ENCODE assay signal across 20 cellular contexts in the genomic region with DNA sequence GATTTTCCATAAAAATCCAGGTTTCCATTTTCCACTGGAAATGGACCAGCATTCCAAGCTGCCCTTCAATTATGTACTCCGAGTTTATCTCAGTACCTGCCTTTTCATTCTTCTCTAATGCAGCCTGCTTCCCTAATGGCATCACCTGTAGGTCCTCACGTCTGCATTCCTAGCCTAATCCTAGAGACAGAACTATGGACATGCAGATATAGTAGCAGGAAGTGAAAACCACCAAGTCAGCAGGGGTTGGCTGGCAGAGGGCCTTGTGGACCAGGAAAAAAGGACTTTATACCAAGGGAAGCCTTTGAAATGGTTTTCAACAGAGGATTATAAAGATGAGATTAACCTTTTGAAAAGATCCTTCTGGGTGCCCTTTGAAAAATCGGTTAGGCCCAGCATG.
"Had no signal": no experiment of that assay in that cellular context is flagged by ENCODE, and none has a peak within 500 bp of the region (broad histone marks: within the 10 kb centered on the region; RNA-seq: fewer than 3 reads in every experiment).

No MANE protein-coding gene starts in this region.

- H3K36me3 Mint-ChIP-seq: activated naive CD8-positive, alpha-beta T cell treated with anti-CD3 and anti-CD28 coated beads, Interleukin-2, amount 10 ng/mL, durations not matched to agents 7 days and 5 days had no signal

- H3K4me1 ChIP-seq: gastroesophageal sphincter, left lung, prostate gland, right lobe of liver, upper lobe of right lung had no signal

- H3K27ac Mint-ChIP-seq: activated CD4-positive, alpha-beta memory T cell treated with anti-CD3 and anti-CD28 coated beads for 36 hours; activated CD4-positive, alpha-beta T cell treated with anti-CD3 and anti-CD28 coated beads for 36 hours; activated naive CD8-positive, alpha-beta T cell treated with anti-CD3 and anti-CD28 coated beads, Interleukin-2, amount 10 ng/mL, durations not matched to agents 7 days and 5 days; activated T-helper 17 cell treated with anti-CD3 and anti-CD28 coated beads, Interleukin-2, amount 50 U/mL, for 72 hours; naive B cell; stimulated activated naive B cell treated with anti-CD40 and anti-IgM and Interleukin-4, amounts not matched to agents 10 μg/mL and 1 μg/mL and 100 μg/mL, for 72 hours had no signal

- H3K27ac ChIP-seq: brain microvascular endothelial cell, gastroesophageal sphincter, left lung, prostate gland, right lobe of liver, SK-N-MC, thoracic aorta, upper lobe of right lung had no signal

- H3K4me3 Mint-ChIP-seq: activated CD4-positive, alpha-beta memory T cell treated with anti-CD3 and anti-CD28 coated beads for 36 hours; activated CD4-positive, alpha-beta T cell treated with anti-CD3 and anti-CD28 coated beads for 36 hours; activated naive CD8-positive, alpha-beta T cell treated with anti-CD3 and anti-CD28 coated beads, Interleukin-2, amount 10 ng/mL, durations not matched to agents 7 days and 5 days; activated T-helper 17 cell treated with anti-CD3 and anti-CD28 coated beads, Interleukin-2, amount 50 U/mL, for 72 hours; naive B cell; neural crest cell; stimulated activated naive B cell treated with anti-CD40 and anti-IgM and Interleukin-4, amounts not matched to agents 10 μg/mL and 1 μg/mL and 100 μg/mL, for 72 hours had no signal

- H3K4me3 ChIP-seq: gastroesophageal sphincter, left lung, mucosa of descending colon, prostate gland, right lobe of liver, SK-N-MC, thoracic aorta, upper lobe of right lung had no signal

- H3K27me3 ChIP-seq: brain microvascular endothelial cell, gastroesophageal sphincter, left lung, right lobe of liver, upper lobe of right lung had no signal

- H3K9me3 Mint-ChIP-seq: activated CD4-positive, alpha-beta memory T cell treated with anti-CD3 and anti-CD28 coated beads for 36 hours; activated naive CD8-positive, alpha-beta T cell treated with anti-CD3 and anti-CD28 coated beads, Interleukin-2, amount 10 ng/mL, durations not matched to agents 7 days and 5 days; activated T-helper 17 cell treated with anti-CD3 and anti-CD28 coated beads, Interleukin-2, amount 50 U/mL, for 72 hours; neural crest cell had no signal

- ATAC-seq: activated CD4-positive, alpha-beta T cell treated with anti-CD3 and anti-CD28 coated beads for 36 hours; activated T-helper 17 cell treated with anti-CD3 and anti-CD28 coated beads, Interleukin-2, amount 50 U/mL, for 72 hours; gastroesophageal sphincter; left lung; mucosa of descending colon; right lobe of liver; stimulated activated naive B cell treated with anti-CD40 and anti-IgM and Interleukin-4, amounts not matched to agents 10 μg/mL and 1 μg/mL and 100 μg/mL, for 72 hours; upper lobe of right lung had no signal

- H3K4me1 Mint-ChIP-seq: activated CD4-positive, alpha-beta T cell treated with anti-CD3 and anti-CD28 coated beads for 36 hours; activated naive CD8-positive, alpha-beta T cell treated with anti-CD3 and anti-CD28 coated beads, Interleukin-2, amount 10 ng/mL, durations not matched to agents 7 days and 5 days; naive B cell; neural crest cell; stimulated activated naive B cell treated with anti-CD40 and anti-IgM and Interleukin-4, amounts not matched to agents 10 μg/mL and 1 μg/mL and 100 μg/mL, for 72 hours had no signal

- DNase-seq: activated CD4-positive, alpha-beta memory T cell treated with anti-CD3 and anti-CD28 coated beads for 36 hours; activated CD4-positive, alpha-beta T cell treated with anti-CD3 and anti-CD28 coated beads for 36 hours; activated naive CD4-positive, alpha-beta T cell; activated naive CD8-positive, alpha-beta T cell treated with anti-CD3 and anti-CD28 coated beads, Interleukin-2, amount 10 ng/mL, durations not matched to agents 7 days and 5 days; activated T-cell treated with anti-CD3 and anti-CD28 coated beads for 4 hours; brain microvascular endothelial cell; cortex of kidney; left lung; mucosa of descending colon; naive B cell; right lobe of liver; stimulated activated CD4-positive, alpha-beta T cell treated with anti-CD3 and anti-CD28 coated beads, Interleukin-4, amount 100 ng/mL, for 4 hours; stimulated activated naive B cell treated with anti-CD40 and anti-IgM and Interleukin-4, amounts not matched to agents 10 μg/mL and 1 μg/mL and 100 μg/mL, for 72 hours; upper lobe of right lung had no signal

- H3K27me3 Mint-ChIP-seq: activated CD4-positive, alpha-beta memory T cell treated with anti-CD3 and anti-CD28 coated beads for 36 hours; activated CD4-positive, alpha-beta T cell treated with anti-CD3 and anti-CD28 coated beads for 36 hours; activated naive CD8-positive, alpha-beta T cell treated with anti-CD3 and anti-CD28 coated beads, Interleukin-2, amount 10 ng/mL, durations not matched to agents 7 days and 5 days; activated T-helper 17 cell treated with anti-CD3 and anti-CD28 coated beads, Interleukin-2, amount 50 U/mL, for 72 hours; naive B cell; stimulated activated naive B cell treated with anti-CD40 and anti-IgM and Interleukin-4, amounts not matched to agents 10 μg/mL and 1 μg/mL and 100 μg/mL, for 72 hours had no signal

- H3K9me3 ChIP-seq: gastroesophageal sphincter, left lung, mucosa of descending colon, prostate gland, right lobe of liver, thoracic aorta, upper lobe of right lung had no signal

- H3K36me3 ChIP-seq: brain microvascular endothelial cell, gastroesophageal sphincter, left lung, prostate gland, right lobe of liver, thoracic aorta, upper lobe of right lung had no signal
